In the genomic region with DNA sequence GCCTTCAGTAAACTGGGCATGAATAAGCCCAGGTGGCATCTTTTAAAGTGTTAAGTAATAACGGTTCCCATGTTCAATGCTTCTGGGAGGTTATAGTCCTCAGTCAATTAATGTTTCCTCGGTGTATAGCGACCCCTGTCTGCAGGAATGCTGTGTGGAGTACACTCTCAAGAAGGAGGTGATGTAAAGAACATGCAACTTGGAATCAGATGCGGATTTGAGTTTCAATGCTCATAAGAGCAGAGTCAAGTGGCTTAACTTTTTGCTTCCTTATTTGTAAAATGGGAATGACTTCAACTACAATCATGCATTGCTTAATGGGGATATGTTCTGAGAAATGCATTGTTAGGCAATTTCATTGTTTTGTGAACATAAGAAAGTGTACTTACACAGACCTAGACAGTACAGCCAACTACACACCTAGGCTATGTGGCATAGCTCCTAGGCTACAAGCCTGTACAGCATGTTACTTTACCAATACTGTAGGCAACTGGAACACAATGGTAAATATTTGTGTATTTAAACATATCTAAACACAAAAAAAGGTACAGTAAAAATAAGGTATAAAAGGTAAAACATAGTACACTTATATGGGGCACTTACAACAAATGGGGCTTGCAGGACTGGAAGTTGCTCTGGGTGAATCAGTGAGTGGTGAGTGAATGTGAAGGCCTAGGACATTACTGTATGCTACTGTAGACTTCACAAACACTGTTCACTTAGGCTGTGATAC, we compare ENCODE assay signal across 8 cellular contexts. TPM values are rescaled to one million over a fixed set of nuclear protein-coding genes. Genes with fewer than 3 reads are reported as not detected.
A peak's percentile ranks its signal among the peaks of the same experiment; 100 is the strongest.
DNase-seq lines count a peak whose midpoint lies in the region; ATAC-seq and TF ChIP-seq lines count a peak whose summit lies in the region.

No MANE protein-coding gene starts in this region.

- no peak overlapping the region for H3K27ac ChIP-seq in C4-2B

- H3K27ac Mint-ChIP-seq in naive B cell = peak overlapping the region in 2 of 6 donors; percentile 42 to 46

- peaks cover 0 to 4% (median 0%) of the 10 kb centered on the region in 3 donors for H3K4me1 Mint-ChIP-seq in naive B cell

- no peak overlapping the region for H3K4me3 ChIP-seq in epithelial cell of esophagus (ENCODE audit: low read length)

- H3K9me3 Mint-ChIP-seq in naive B cell = no peaks in the 10 kb centered on the region

- ATAC-seq in GM19023 (IDR thresholded peaks at IDR 0.05; ENCODE audit: unreplicated experiment) = peak; percentile 83
- ATAC-seq in HG03342 (IDR thresholded peaks at IDR 0.05; ENCODE audit: unreplicated experiment) = peak; percentile 83
- ATAC-seq in naive B cell (ENCODE audit: low read depth in 2 of 2) = peak; percentile 88 to 92

- peak; percentile 94 for TF ChIP-seq CTCF in C4-2B (conservative IDR thresholded peaks at IDR 0.05)
- peak; percentile 95 for TF ChIP-seq CTCF in epithelial cell of esophagus (IDR thresholded peaks at IDR 0.05; ENCODE audit: insufficient read depth, low read depth, low read length, missing control alignments)

- H3K27me3 Mint-ChIP-seq in naive B cell = peaks cover 0 to 10% (median 5%) of the 10 kb centered on the region in 3 donors

- DNase-seq in NCI-H774 (lab: John Stamatoyannopoulos, UW) (peak; percentile 55), epithelial cell of esophagus (ENCODE audit: low read depth) (peak; percentile 92), naive B cell (peak; percentile 33)
- peak; percentile 37 to 45 for DNase-seq in activated CD8-positive, alpha-beta memory T cell treated with anti-CD3 and anti-CD28 coated beads for 1 hour (ENCODE audit: extremely low read depth in 1 of 2, low read depth in 1 of 2)
- peak; percentile 13 to 59 (median 46) for DNase-seq in stimulated activated naive CD4-positive, alpha-beta T cell (lab: John Stamatoyannopoulos, UW)

- H3K36me3 Mint-ChIP-seq in naive B cell = no peaks in the 10 kb centered on the region

- no peak overlapping the region for H3K4me3 Mint-ChIP-seq in naive B cell

RNA-seq across cellular contexts. Expression of gene MRPS35, which starts 6.7 kb away (rescaled TPM):
- polyA plus RNA-seq in naive B cell (ENCODE audit: low read depth in 6 of 6) = 10 to 100 TPM; 64.8 to 83.5 (median 72.0) TPM

RNA-seq across cellular contexts. Expression of gene REP15, which starts 7.6 kb away (rescaled TPM):
- 1 to 10 TPM in 1 of 6 donors, under 1 TPM in 2, not detected in 3; 0.42 to 2.3 (median 0.47) TPM for polyA plus RNA-seq in naive B cell (ENCODE audit: low read depth in 6 of 6)

Comparison
In these comparisons a context has a peak if more than half of its experiments do, and no peak if none do; other contexts are left out.
1. DNase-seq: peak in every context shown above with its lines; median percentile 92 in epithelial cell of esophagus; 55 in NCI-H774; 46 in stimulated activated naive CD4-positive, alpha-beta T cell; 41 in activated CD8-positive, alpha-beta memory T cell treated with anti-CD3 and anti-CD28 coated beads for 1 hour; 33 in naive B cell.